8 cellular contexts compared by ENCODE assay signal in genomic region chr5:56415356-56415765, GRCh38.
DNase-seq lines count a peak whose midpoint lies in the region; ATAC-seq and TF ChIP-seq lines count a peak whose summit lies in the region.

No MANE protein-coding gene starts in this region.

- H3K27me3 ChIP-seq in parathyroid adenoma (ENCODE audit: control insufficient read depth, insufficient read depth, low read length) (no peaks in the 10 kb centered on the region), neuronal stem cell (ENCODE audit: control insufficient read depth in 3 of 3, insufficient read depth in 3 of 3, low read depth in 1 of 3, low read length in 3 of 3) (no peaks in the 10 kb centered on the region)

- H3K4me3 ChIP-seq in coronary artery (no peak overlapping the region), parathyroid adenoma (ENCODE audit: low read depth, low read length) (no peak overlapping the region), neuronal stem cell (ENCODE audit: low read length in 2 of 2) (no peak overlapping the region)

- H3K79me1 ChIP-seq in neuronal stem cell (ENCODE audit: low read depth, low read length): no peaks in the 10 kb centered on the region

- TF ChIP-seq CTCF in coronary artery (IDR thresholded peaks at IDR 0.05) (no peak), parathyroid adenoma (IDR thresholded peaks at IDR 0.05) (no peak)

- H4K91ac ChIP-seq in neuronal stem cell (ENCODE audit: low read depth, low read length, poor library complexity): no peak overlapping the region

- no CpG with 5 or more reads among the region's 3 CpGs for WGBS in neuronal stem cell (ENCODE audit: extremely low coverage in 2 of 2, insufficient read length in 2 of 2, insufficient replicate concordance in 1 of 2), 2 donors

- peak overlapping the region; percentile 67 for H2AFZ ChIP-seq in parathyroid adenoma
- no peak overlapping the region for H2AFZ ChIP-seq in neuronal stem cell (ENCODE audit: low read length)

- peak; percentile 30 for DNase-seq in GM04504 (ENCODE audit: low read depth)
- peak; percentile 97 to 98 for DNase-seq in Kasumi-1 (lab: John Stamatoyannopoulos, UW)
- DNase-seq in coronary artery (ENCODE audit: low spot score): no peak
- DNase-seq in stimulated activated CD8-positive, alpha-beta memory T cell treated with anti-CD3 and anti-CD28 coated beads, Interleukin-4, amount 100 ng/mL, for 48 hours: no peak
- DNase-seq in NCI-H1105 treated with DMSO at 0.1 percent for 48 hours (lab: John Stamatoyannopoulos, UW): no peak
- DNase-seq in neuronal stem cell (ENCODE audit: low spot score): no peak

- no peak overlapping the region for H3K4ac ChIP-seq in neuronal stem cell (ENCODE audit: low read length)

- H3K4me1 ChIP-seq in parathyroid adenoma: peaks cover 14% of the 10 kb centered on the region
- H3K4me1 ChIP-seq in neuronal stem cell (ENCODE audit: control insufficient read depth in 2 of 2, insufficient read depth in 1 of 2, low read depth in 1 of 2, low read length in 2 of 2): no peaks in the 10 kb centered on the region

- H3K4me2 ChIP-seq in parathyroid adenoma (ENCODE audit: low read length) (peak overlapping the region; percentile 15), neuronal stem cell (ENCODE audit: insufficient read depth, low read length, poor library complexity, severe bottlenecking) (no peak overlapping the region)

- H3K36me3 ChIP-seq in parathyroid adenoma (ENCODE audit: control insufficient read depth, insufficient read depth, low read length) (no peaks in the 10 kb centered on the region), neuronal stem cell (replicated peaks in 1 of 2; ENCODE audit: control insufficient read depth in 2 of 2, insufficient read depth in 2 of 2, low read length in 2 of 2) (no peaks in the 10 kb centered on the region)

- H2BK15ac ChIP-seq in neuronal stem cell (ENCODE audit: low read length): no peak overlapping the region

- H3K9me3 ChIP-seq in parathyroid adenoma (ENCODE audit: control insufficient read depth, low read length): no peaks in the 10 kb centered on the region
- H3K9me3 ChIP-seq in neuronal stem cell (replicated peaks in 1 of 2; ENCODE audit: control insufficient read depth in 2 of 2, insufficient read depth in 1 of 2, low read depth in 1 of 2, low read length in 2 of 2): no peaks in the 10 kb centered on the region

- H4K8ac ChIP-seq in neuronal stem cell (ENCODE audit: low read depth, low read length): no peak overlapping the region

- no peak overlapping the region for H3K18ac ChIP-seq in neuronal stem cell (ENCODE audit: low read length)

- H3K27ac ChIP-seq in coronary artery (peak overlapping the region; percentile 27 to 75), parathyroid adenoma (peak overlapping the region; percentile 26), neuronal stem cell (replicated peaks; ENCODE audit: low read length) (no peak overlapping the region)

- no peak overlapping the region for H2AK5ac ChIP-seq in neuronal stem cell (ENCODE audit: low read depth, low read length)

- H3K79me2 ChIP-seq in parathyroid adenoma: no peaks in the 10 kb centered on the region

- no peak overlapping the region for H3K9ac ChIP-seq in parathyroid adenoma
- H3K9ac ChIP-seq in neuronal stem cell (ENCODE audit: low read depth, low read length, poor library complexity): no peak overlapping the region

- peak; percentile 79 for ATAC-seq in GM21619 (IDR thresholded peaks at IDR 0.05; ENCODE audit: unreplicated experiment)

- no peak overlapping the region for H2BK12ac ChIP-seq in neuronal stem cell (ENCODE audit: low read length)

- H2BK5ac ChIP-seq in neuronal stem cell (ENCODE audit: low read length): no peak overlapping the region

- no peak overlapping the region for H3K23ac ChIP-seq in neuronal stem cell (ENCODE audit: low read depth, low read length, poor library complexity)

- no peak overlapping the region for H2BK120ac ChIP-seq in neuronal stem cell (ENCODE audit: low read depth, low read length)

- H3K14ac ChIP-seq in neuronal stem cell (ENCODE audit: low read length): no peak overlapping the region

Comparison
In these comparisons a context has a peak if more than half of its experiments do, and no peak if none do; other contexts are left out.
1. DNase-seq: peak in GM04504 (single experiment) and Kasumi-1 (2 of 2); none in coronary artery (single experiment), stimulated activated CD8-positive, alpha-beta memory T cell treated with anti-CD3 and anti-CD28 coated beads, Interleukin-4, amount 100 ng/mL, for 48 hours (single experiment), NCI-H1105 treated with DMSO at 0.1 percent for 48 hours (single experiment) and neuronal stem cell (single experiment).